Comparison of ENCODE assay signal across 17 cellular contexts in genomic region chr7:5374464-5374863, GRCh38. TPM values are rescaled to one million over a fixed set of nuclear protein-coding genes. Genes with fewer than 3 reads are reported as not detected.
DNase-seq lines count a peak whose midpoint lies in the region; ATAC-seq and TF ChIP-seq lines count a peak whose summit lies in the region.
"Had no signal": no experiment of that assay in that cellular context is flagged by ENCODE, and none has a peak within 500 bp of the region (broad histone marks: within the 10 kb centered on the region; RNA-seq: fewer than 3 reads in every experiment).

No MANE protein-coding gene starts in this region.

- TF ChIP-seq POLR2A in gastroesophageal sphincter (IDR thresholded peaks at IDR 0.05) = no peak

- H3K9me3 Mint-ChIP-seq in stimulated activated naive CD8-positive, alpha-beta T cell treated with anti-CD3 and anti-CD28 coated beads, Interleukin-15, amount 100 ng/mL, for 72 hours = no peaks in the 10 kb centered on the region
- H3K9me3 Mint-ChIP-seq in central memory CD8-positive, alpha-beta T cell = no peaks in the 10 kb centered on the region
- no peaks in the 10 kb centered on the region for H3K9me3 Mint-ChIP-seq in stimulated activated memory B cell treated with anti-CD40 and anti-IgM and Interleukin-4, amounts not matched to agents 10 μg/mL and 1 μg/mL and 100 μg/mL, for 72 hours
- H3K9me3 Mint-ChIP-seq in naive thymus-derived CD4-positive, alpha-beta T cell = no peaks in the 10 kb centered on the region
- H3K9me3 Mint-ChIP-seq: CD8-positive, alpha-beta T cell; H9 had no signal

- POLR2A ChIA-PET in naive thymus-derived CD4-positive, alpha-beta T cell (lab: Charles Lee) = no interaction called here

- no peak for TF ChIP-seq CTCF in gastroesophageal sphincter (IDR thresholded peaks at IDR 0.05)

- peaks cover 0 to 83% (median 8%) of the 10 kb centered on the region in 3 donors for H3K4me1 ChIP-seq in gastroesophageal sphincter
- H3K4me1 ChIP-seq in naive thymus-derived CD4-positive, alpha-beta T cell (ENCODE audit: control insufficient read depth in 2 of 2, insufficient read depth in 2 of 2, low read length in 2 of 2) = peaks cover 0 to 7% of the 10 kb centered on the region in 2 donors
- H3K4me1 ChIP-seq: Caco-2 had no signal

- H3K27ac ChIP-seq in gastroesophageal sphincter = peak overlapping the region in 3 of 4 donors; percentile 14 to 62 (median 31)
- H3K27ac ChIP-seq in naive thymus-derived CD4-positive, alpha-beta T cell (ENCODE audit: low read depth, low read length) = no peak overlapping the region
- H3K27ac ChIP-seq: GM23248 had no signal

- intact Hi-C loops in naive thymus-derived CD4-positive, alpha-beta T cell (cut with micrococcal nuclease) = no loop called here

- H3K4me3 Mint-ChIP-seq in stimulated activated naive CD8-positive, alpha-beta T cell treated with anti-CD3 and anti-CD28 coated beads, Interleukin-15, amount 100 ng/mL, for 72 hours = no peak overlapping the region
- no peak overlapping the region for H3K4me3 Mint-ChIP-seq in central memory CD8-positive, alpha-beta T cell
- no peak overlapping the region for H3K4me3 Mint-ChIP-seq in stimulated activated memory B cell treated with anti-CD40 and anti-IgM and Interleukin-4, amounts not matched to agents 10 μg/mL and 1 μg/mL and 100 μg/mL, for 72 hours
- H3K4me3 Mint-ChIP-seq in naive thymus-derived CD4-positive, alpha-beta T cell = no peak overlapping the region
- H3K4me3 Mint-ChIP-seq: CD4-positive, CD25-positive, alpha-beta regulatory T cell; CD8-positive, alpha-beta T cell; H9 had no signal

- ATAC-seq in stimulated activated naive CD8-positive, alpha-beta T cell treated with anti-CD3 and anti-CD28 coated beads, Interleukin-15, amount 100 ng/mL, for 72 hours = peak; percentile 25
- no peak for ATAC-seq in stimulated activated naive CD8-positive, alpha-beta T cell treated with anti-CD3 and anti-CD28 coated beads, Interleukin-15, Interleukin-2, amounts not matched to agents 100 U/mL and 50 U/mL, for 24 hours
- ATAC-seq in central memory CD8-positive, alpha-beta T cell (replicated peaks; ENCODE audit: extremely low read depth, poor library complexity, severe bottlenecking) = no peak
- ATAC-seq in gastroesophageal sphincter (no peak), GM19452 (IDR thresholded peaks at IDR 0.05; ENCODE audit: unreplicated experiment) (no peak)
- ATAC-seq in stimulated activated memory B cell treated with anti-CD40 and anti-IgM and Interleukin-4, amounts not matched to agents 10 μg/mL and 1 μg/mL and 100 μg/mL, for 72 hours = peak; percentile 21
- no peak for ATAC-seq in naive thymus-derived CD4-positive, alpha-beta T cell
- ATAC-seq: CD8-positive, alpha-beta T cell; HCT116 had no signal

- no peak overlapping the region for H3K4me3 ChIP-seq in gastroesophageal sphincter
- H3K4me3 ChIP-seq in naive thymus-derived CD4-positive, alpha-beta T cell (ENCODE audit: low read length) = no peak overlapping the region
- H3K4me3 ChIP-seq: GM23248 had no signal

- CTCF ChIA-PET in naive thymus-derived CD4-positive, alpha-beta T cell (lab: Charles Lee) = interaction anchor here (0.9 kb wide), 1 partner anchor 10 kb away, joined by 3 read pairs; no protein-coding TSS in a partner anchor

- H3K4me1 Mint-ChIP-seq in stimulated activated naive CD8-positive, alpha-beta T cell treated with anti-CD3 and anti-CD28 coated beads, Interleukin-15, amount 100 ng/mL, for 72 hours = no peaks in the 10 kb centered on the region
- H3K4me1 Mint-ChIP-seq in central memory CD8-positive, alpha-beta T cell = peaks cover 15% of the 10 kb centered on the region
- no peaks in the 10 kb centered on the region for H3K4me1 Mint-ChIP-seq in stimulated activated memory B cell treated with anti-CD40 and anti-IgM and Interleukin-4, amounts not matched to agents 10 μg/mL and 1 μg/mL and 100 μg/mL, for 72 hours
- H3K4me1 Mint-ChIP-seq in naive thymus-derived CD4-positive, alpha-beta T cell = peaks cover 0 to 10% (median 2%) of the 10 kb centered on the region in 7 donors
- H3K4me1 Mint-ChIP-seq: H9 had no signal

- WGBS in gastroesophageal sphincter (ENCODE audit: low coverage in 1 of 2), 2 donors = 60% methylated on average over 1 of the region's 19 CpGs; no CpG with 5 or more reads in 1 of the 2 donors

- no peaks in the 10 kb centered on the region for H3K27me3 Mint-ChIP-seq in stimulated activated naive CD8-positive, alpha-beta T cell treated with anti-CD3 and anti-CD28 coated beads, Interleukin-15, amount 100 ng/mL, for 72 hours
- H3K27me3 Mint-ChIP-seq in central memory CD8-positive, alpha-beta T cell = no peaks in the 10 kb centered on the region
- H3K27me3 Mint-ChIP-seq in stimulated activated memory B cell treated with anti-CD40 and anti-IgM and Interleukin-4, amounts not matched to agents 10 μg/mL and 1 μg/mL and 100 μg/mL, for 72 hours = no peaks in the 10 kb centered on the region
- no peaks in the 10 kb centered on the region for H3K27me3 Mint-ChIP-seq in naive thymus-derived CD4-positive, alpha-beta T cell
- H3K27me3 Mint-ChIP-seq: CD4-positive, CD25-positive, alpha-beta regulatory T cell had no signal

- DNase-seq in stimulated activated naive CD8-positive, alpha-beta T cell treated with anti-CD3 and anti-CD28 coated beads, Interleukin-15, amount 100 ng/mL, for 72 hours = no peak
- no peak for DNase-seq in stimulated activated naive CD8-positive, alpha-beta T cell treated with anti-CD3 and anti-CD28 coated beads, Interleukin-15, Interleukin-2, amounts not matched to agents 100 U/mL and 50 U/mL, for 24 hours
- no peak for DNase-seq in central memory CD8-positive, alpha-beta T cell (ENCODE audit: low spot score in 2 of 2)
- no peak for DNase-seq in naive thymus-derived CD4-positive, alpha-beta T cell
- no peak for DNase-seq in activated CD8-positive, alpha-beta memory T cell treated with anti-CD3 and anti-CD28 coated beads for 24 hours
- DNase-seq: C1 segment of cervical spinal cord; Caco-2; CD4-positive, CD25-positive, alpha-beta regulatory T cell; CD8-positive, alpha-beta T cell; DMS153; DND-41; GM23248; H9 had no signal

- H3K36me3 ChIP-seq in gastroesophageal sphincter = peaks cover 0 to 85% of the 10 kb centered on the region in 2 donors
- peaks cover 0 to 73% (median 10%) of the 10 kb centered on the region in 3 experiments for H3K36me3 ChIP-seq in naive thymus-derived CD4-positive, alpha-beta T cell (ENCODE audit: control insufficient read depth in 2 of 3, insufficient read depth in 3 of 3, low read length in 3 of 3)

- H3K9me3 ChIP-seq in gastroesophageal sphincter = no peaks in the 10 kb centered on the region
- H3K9me3 ChIP-seq in naive thymus-derived CD4-positive, alpha-beta T cell (ENCODE audit: control insufficient read depth in 2 of 3, low read length in 3 of 3) = no peaks in the 10 kb centered on the region
- H3K9me3 ChIP-seq: Caco-2 had no signal

- peaks cover 40% of the 10 kb centered on the region for H3K36me3 Mint-ChIP-seq in central memory CD8-positive, alpha-beta T cell (ENCODE audit: insufficient read depth)
- H3K36me3 Mint-ChIP-seq in stimulated activated memory B cell treated with anti-CD40 and anti-IgM and Interleukin-4, amounts not matched to agents 10 μg/mL and 1 μg/mL and 100 μg/mL, for 72 hours = peaks cover 54% of the 10 kb centered on the region
- peaks cover 0 to 19% (median 4%) of the 10 kb centered on the region in 5 donors for H3K36me3 Mint-ChIP-seq in naive thymus-derived CD4-positive, alpha-beta T cell

- H3K27ac Mint-ChIP-seq in stimulated activated naive CD8-positive, alpha-beta T cell treated with anti-CD3 and anti-CD28 coated beads, Interleukin-15, amount 100 ng/mL, for 72 hours = no peak overlapping the region
- H3K27ac Mint-ChIP-seq in central memory CD8-positive, alpha-beta T cell (ENCODE audit: low read depth) = peak overlapping the region; percentile 87
- H3K27ac Mint-ChIP-seq in stimulated activated memory B cell treated with anti-CD40 and anti-IgM and Interleukin-4, amounts not matched to agents 10 μg/mL and 1 μg/mL and 100 μg/mL, for 72 hours = no peak overlapping the region
- no peak overlapping the region for H3K27ac Mint-ChIP-seq in naive thymus-derived CD4-positive, alpha-beta T cell
- H3K27ac Mint-ChIP-seq: H9 had no signal

- H3K27me3 ChIP-seq in gastroesophageal sphincter = no peaks in the 10 kb centered on the region
- no peaks in the 10 kb centered on the region for H3K27me3 ChIP-seq in naive thymus-derived CD4-positive, alpha-beta T cell (ENCODE audit: control insufficient read depth in 2 of 2, insufficient read depth in 2 of 2, low read length in 2 of 2)

- no peak for TF ChIP-seq EP300 in gastroesophageal sphincter (IDR thresholded peaks at IDR 0.05)

RNA-seq across cellular contexts. Expression of gene TNRC18, which starts 49.2 kb away (rescaled TPM):
- 100 to 1,000 TPM in 3 of 4 donors, 10 to 100 TPM in 1; 87.6 to 218 (median 124) TPM for total RNA-seq in gastroesophageal sphincter
- total RNA-seq in naive thymus-derived CD4-positive, alpha-beta T cell = 10 to 100 TPM; 34.2 to 83.7 (median 49.3) TPM
- polyA plus RNA-seq in naive thymus-derived CD4-positive, alpha-beta T cell = under 1 TPM; 0.18 to 0.98 TPM

Comparison
In these comparisons a context has a peak if more than half of its experiments do, and no peak if none do; other contexts are left out.
1. ATAC-seq: peak in stimulated activated naive CD8-positive, alpha-beta T cell treated with anti-CD3 and anti-CD28 coated beads, Interleukin-15, amount 100 ng/mL, for 72 hours (single experiment) and stimulated activated memory B cell treated with anti-CD40 and anti-IgM and Interleukin-4, amounts not matched to agents 10 μg/mL and 1 μg/mL and 100 μg/mL, for 72 hours (single experiment); none in stimulated activated naive CD8-positive, alpha-beta T cell treated with anti-CD3 and anti-CD28 coated beads, Interleukin-15, Interleukin-2, amounts not matched to agents 100 U/mL and 50 U/mL, for 24 hours (single experiment), central memory CD8-positive, alpha-beta T cell (single experiment), gastroesophageal sphincter (single experiment), naive thymus-derived CD4-positive, alpha-beta T cell (single experiment) and GM19452 (single experiment).